Comparison of ENCODE assay signal across 22 cellular contexts in genomic region chr2:8225798-8226197, GRCh38.
"Had no signal": no experiment of that assay in that cellular context is flagged by ENCODE, and none has a peak within 500 bp of the region (broad histone marks: within the 10 kb centered on the region; RNA-seq: fewer than 3 reads in every experiment).

No MANE protein-coding gene starts in this region.

- H3K4me2 ChIP-seq: hepatocyte, smooth muscle cell had no signal

- H3K36me3 ChIP-seq: heart right ventricle, left lung, right lobe of liver, stomach, thyroid gland, transverse colon, upper lobe of left lung had no signal

- ATAC-seq: left lung; naive thymus-derived CD8-positive, alpha-beta T cell; psoas muscle; stimulated activated naive B cell treated with anti-CD40 and anti-IgM and Interleukin-4, amounts not matched to agents 10 μg/mL and 1 μg/mL and 100 μg/mL, for 72 hours; stimulated activated naive CD8-positive, alpha-beta T cell treated with anti-CD3 and anti-CD28 coated beads, Interleukin-15, Interleukin-2, amounts not matched to agents 100 U/mL and 50 U/mL, for 24 hours had no signal

- H3K27me3 ChIP-seq: heart right ventricle, hepatocyte, left lung, right lobe of liver, stomach, testis, thyroid gland, transverse colon, upper lobe of left lung had no signal

- H3K9me3 ChIP-seq: heart right ventricle, left lung, psoas muscle, right lobe of liver, stomach, testis, thyroid gland, transverse colon, upper lobe of left lung had no signal

- H2AFZ ChIP-seq: hepatocyte, parathyroid adenoma had no signal

- H3K4me3 ChIP-seq: heart right ventricle, hepatocyte, left lung, lung, psoas muscle, right lobe of liver, smooth muscle cell, stomach, testis, thyroid gland, transverse colon, upper lobe of left lung had no signal

- H3K9ac ChIP-seq: parathyroid adenoma had no signal

- H3K79me2 ChIP-seq: hepatocyte, parathyroid adenoma had no signal

- H3K4me1 ChIP-seq: parathyroid adenoma, right lobe of liver, testis, thyroid gland had no signal

- H3K27ac ChIP-seq: hepatocyte, left lung, parathyroid adenoma, psoas muscle, right lobe of liver, stomach, testis, thyroid gland, transverse colon, upper lobe of left lung had no signal

- DNase-seq: islet precursor cell; left lung; naive thymus-derived CD8-positive, alpha-beta T cell; nucleus accumbens; psoas muscle; right lobe of liver; stimulated activated CD4-positive, alpha-beta T cell treated with anti-CD3 and anti-CD28 coated beads, Interleukin-12 subunit alpha, Interleukin-12 subunit beta, amount 100 ng/mL, for 4 hours; stimulated activated CD4-positive, alpha-beta T cell treated with anti-CD3 and anti-CD28 coated beads, Interleukin-15, amount 100 ng/mL, for 24 hours; stimulated activated CD4-positive, alpha-beta T cell treated with anti-CD3 and anti-CD28 coated beads, Interleukin-2, amount 100 ng/mL, for 24 hours; stimulated activated CD4-positive, alpha-beta T cell treated with anti-CD3 and anti-CD28 coated beads, Interleukin-4, amount 100 ng/mL, for 1 hour; stimulated activated naive B cell treated with anti-CD40 and anti-IgM and Interleukin-4, amounts not matched to agents 10 μg/mL and 1 μg/mL and 100 μg/mL, for 72 hours; stimulated activated naive CD8-positive, alpha-beta T cell treated with anti-CD3 and anti-CD28 coated beads, Interleukin-15, Interleukin-2, amounts not matched to agents 100 U/mL and 50 U/mL, for 24 hours; stomach; thyroid gland; transverse colon; upper lobe of left lung had no signal
